In genomic region chr2:119338826-119339561, GRCh38 we compare ENCODE assay signal across 1 cellular context.
TF ChIP-seq lines count a peak whose summit lies in the region.

No MANE protein-coding gene starts in this region.

TF ChIP-seq in GM12878, 131 proteins besides CTCF, POLR2A, EP300 and RAD21 (continues in another document):
- TF ChIP-seq IRF5 (IDR thresholded peaks at IDR 0.05; ENCODE audit: borderline replicate concordance) (no peak), SP1 (IDR thresholded peaks at IDR 0.05; ENCODE audit: low read depth, low read length) (peak; percentile 41), RUNX3 (IDR thresholded peaks at IDR 0.05; ENCODE audit: low read length) (peak; percentile 94), EZH2 (IDR thresholded peaks at IDR 0.05; ENCODE audit: borderline replicate concordance, control insufficient read depth, low read depth, low read length) (no peak), FOXK2 (IDR thresholded peaks at IDR 0.05) (no peak), GABPA (IDR thresholded peaks at IDR 0.05; ENCODE audit: low read depth) (no peak), EGR1 (IDR thresholded peaks at IDR 0.05; ENCODE audit: borderline replicate concordance in 1 of 2, low read depth in 2 of 2, low read length in 2 of 2) (peak in 1 of 2 experiments; percentile 44; a peak in 1 of 3 replicates), PAX8 (IDR thresholded peaks at IDR 0.05) (no peak), POU2F2 (IDR thresholded peaks at IDR 0.05; ENCODE audit: borderline replicate concordance, low read depth, low read length) (peak; percentile 56; the same call in 1 of the 3 replicates), ZBTB4 (CRISPR knock-in tag; IDR thresholded peaks at IDR 0.05) (peak; percentile 75; the same call in 1 of the 2 replicates), PRDM15 (CRISPR knock-in tag; IDR thresholded peaks at IDR 0.05) (peak; percentile 85), CUX1 (IDR thresholded peaks at IDR 0.05; ENCODE audit: insufficient replicate concordance, low read depth, low read length) (no peak), HSF1 (IDR thresholded peaks at IDR 0.05; ENCODE audit: low read depth, low read length) (no peak), PAX5 (IDR thresholded peaks at IDR 0.05; ENCODE audit: borderline replicate concordance, low read depth, low read length) (no peak), USF1 (IDR thresholded peaks at IDR 0.05; ENCODE audit: borderline replicate concordance, extremely low read length, insufficient read depth, low read depth, low read length) (peak; percentile 79), PKNOX1 (IDR thresholded peaks at IDR 0.05) (no peak), RBBP5 (conservative IDR thresholded peaks at IDR 0.05) (no peak), ASH2L (IDR thresholded peaks at IDR 0.05; ENCODE audit: borderline replicate concordance, low read depth) (no peak), POLR2AphosphoS5 (IDR thresholded peaks at IDR 0.05; ENCODE audit: low read length) (0 out of 2 replicates have a peak, but pooled peaks have one; percentile 35), SREBF2 (IDR thresholded peaks at IDR 0.05; ENCODE audit: low read length) (no peak), SPI1 (IDR thresholded peaks at IDR 0.05; ENCODE audit: borderline replicate concordance, insufficient read depth, low read depth, low read length) (peak; percentile 52; the same call in 1 of the 2 replicates), RELB (IDR thresholded peaks at IDR 0.05; ENCODE audit: low read depth) (peak; percentile 55; the same call in 1 of the 2 replicates), PML (IDR thresholded peaks at IDR 0.05; ENCODE audit: low read length) (no peak), ATF7 (IDR thresholded peaks at IDR 0.05; ENCODE audit: low read depth) (peak; percentile 73), SUZ12 (IDR thresholded peaks at IDR 0.05; ENCODE audit: unreplicated experiment) (no peak), NKRF (conservative IDR thresholded peaks at IDR 0.05) (no peak), MLLT1 (IDR thresholded peaks at IDR 0.05) (peak; percentile 85)
